Comparison of ENCODE assay signal across 1 cellular context in the genomic region with DNA sequence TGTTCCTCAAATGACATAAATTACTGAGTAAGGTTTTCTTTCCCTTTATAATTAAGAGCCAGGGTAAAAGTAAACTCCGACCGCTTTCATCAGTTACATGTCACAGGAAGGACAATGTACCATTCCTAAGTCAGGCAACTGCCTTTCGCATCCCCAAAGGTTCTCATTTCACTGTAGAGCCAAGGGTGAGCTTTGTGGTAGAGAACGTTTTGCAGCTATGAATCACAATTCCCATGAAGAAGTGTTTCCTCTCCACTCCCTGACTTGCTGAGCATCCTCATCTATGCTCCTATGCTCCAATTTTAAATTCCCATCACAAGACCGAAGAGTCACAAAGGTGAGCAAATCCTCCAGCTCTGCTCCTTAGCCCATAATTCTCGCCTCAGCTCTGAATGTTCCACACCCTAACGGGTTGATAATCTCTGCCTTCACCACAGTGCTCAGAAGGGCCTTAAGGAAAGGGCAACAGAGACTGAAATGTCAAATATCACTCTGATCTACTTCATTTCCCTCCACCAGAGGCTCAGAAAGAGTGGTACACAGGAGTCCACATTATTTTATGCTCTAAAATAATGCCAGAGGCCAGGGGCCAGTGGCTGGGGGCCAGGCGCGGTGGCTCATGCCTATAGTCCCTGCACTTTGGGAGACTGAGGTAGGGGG.
TF ChIP-seq lines count a peak whose summit lies in the region.

No MANE protein-coding gene starts in this region.

TF ChIP-seq in H1, 55 proteins besides CTCF, POLR2A, EP300 and RAD21:
- no peak for TF ChIP-seq CHD2 (IDR thresholded peaks at IDR 0.05; ENCODE audit: low read length)
TF ChIP-seq in H1: peak in this region for 0.
